In the genomic region with DNA sequence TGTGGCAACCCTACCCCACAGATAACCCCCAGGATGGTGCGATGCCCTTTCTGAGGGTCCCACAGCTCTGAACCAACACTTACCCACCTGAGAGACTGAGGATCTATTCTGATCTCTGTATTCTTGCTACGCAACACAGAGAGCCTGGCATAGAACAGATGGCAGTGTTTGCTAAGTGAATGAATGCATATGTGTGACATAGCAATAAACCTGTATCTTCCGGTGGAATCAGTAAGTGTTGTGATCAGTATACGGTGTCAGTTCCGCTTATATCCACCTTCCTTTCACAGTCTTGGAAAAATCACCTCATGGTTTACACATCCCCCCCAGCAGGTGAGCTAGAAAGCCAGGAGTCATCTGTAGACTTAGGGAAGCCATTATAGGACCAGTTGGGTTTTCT, we compare ENCODE assay signal across 8 cellular contexts. TPM values are rescaled to one million over a fixed set of nuclear protein-coding genes. Genes with fewer than 3 reads are reported as not detected.
DNase-seq lines count a peak whose midpoint lies in the region; ATAC-seq and TF ChIP-seq lines count a peak whose summit lies in the region.

No MANE protein-coding gene starts in this region.

- H3K4me1 ChIP-seq in neutrophil (ENCODE audit: control insufficient read depth in 1 of 2, insufficient read depth in 1 of 2, low read depth in 1 of 2, low read length in 1 of 2) = peaks cover 21 to 24% of the 10 kb centered on the region in 2 experiments

- TF ChIP-seq CTCF in coronary artery (IDR thresholded peaks at IDR 0.05) (no peak), neutrophil (IDR thresholded peaks at IDR 0.05) (no peak)

- no peaks in the 10 kb centered on the region for H3K27me3 ChIP-seq in neutrophil

- no peak for ATAC-seq in GM19463 (IDR thresholded peaks at IDR 0.05; ENCODE audit: unreplicated experiment)

- DNase-seq in DMS53 (lab: John Stamatoyannopoulos, UW) (peak; percentile 94), NCI-H2171 (lab: John Stamatoyannopoulos, UW) (peak; percentile 32), coronary artery (ENCODE audit: low spot score) (no peak), ureter (ENCODE audit: low spot score) (no peak), cortex of kidney (lab: John Stamatoyannopoulos, UW) (no peak)
- DNase-seq in activated effector memory CD4-positive, alpha-beta T cell treated with Interleukin-2 at 50 U/mL for 16 hours = no peak

- H3K36me3 ChIP-seq in neutrophil = no peaks in the 10 kb centered on the region

- H3K4me3 ChIP-seq in coronary artery (peak overlapping the region; percentile 68), neutrophil (ENCODE audit: low read depth in 1 of 2, low read length in 1 of 2) (peak overlapping the region; percentile 60 to 66)

- H3K27ac ChIP-seq in coronary artery = peak overlapping the region in 1 of 2 donors; percentile 77
- H3K27ac ChIP-seq in neutrophil = no peak overlapping the region

- H3K9me3 ChIP-seq in neutrophil = no peaks in the 10 kb centered on the region

RNA-seq across cellular contexts. Expression of gene HSD17B10, which starts 5.9 kb away (rescaled TPM):
- 92.0 TPM for total RNA-seq in ureter

RNA-seq across cellular contexts. Expression of gene RIBC1, which starts 17.4 kb away (rescaled TPM):
- total RNA-seq in ureter = 1.2 TPM

RNA-seq across cellular contexts. Expression of gene SMC1A, which starts 17.6 kb away (rescaled TPM):
- 76.4 TPM for total RNA-seq in ureter

Comparison
In these comparisons a context has a peak if more than half of its experiments do, and no peak if none do; other contexts are left out.
1. DNase-seq: peak in DMS53 (single experiment) and NCI-H2171 (single experiment); none in coronary artery (single experiment), ureter (single experiment), cortex of kidney (single experiment) and activated effector memory CD4-positive, alpha-beta T cell treated with Interleukin-2 at 50 U/mL for 16 hours (single experiment).